Comparison of ENCODE assay signal across 7 cellular contexts in the genomic region with DNA sequence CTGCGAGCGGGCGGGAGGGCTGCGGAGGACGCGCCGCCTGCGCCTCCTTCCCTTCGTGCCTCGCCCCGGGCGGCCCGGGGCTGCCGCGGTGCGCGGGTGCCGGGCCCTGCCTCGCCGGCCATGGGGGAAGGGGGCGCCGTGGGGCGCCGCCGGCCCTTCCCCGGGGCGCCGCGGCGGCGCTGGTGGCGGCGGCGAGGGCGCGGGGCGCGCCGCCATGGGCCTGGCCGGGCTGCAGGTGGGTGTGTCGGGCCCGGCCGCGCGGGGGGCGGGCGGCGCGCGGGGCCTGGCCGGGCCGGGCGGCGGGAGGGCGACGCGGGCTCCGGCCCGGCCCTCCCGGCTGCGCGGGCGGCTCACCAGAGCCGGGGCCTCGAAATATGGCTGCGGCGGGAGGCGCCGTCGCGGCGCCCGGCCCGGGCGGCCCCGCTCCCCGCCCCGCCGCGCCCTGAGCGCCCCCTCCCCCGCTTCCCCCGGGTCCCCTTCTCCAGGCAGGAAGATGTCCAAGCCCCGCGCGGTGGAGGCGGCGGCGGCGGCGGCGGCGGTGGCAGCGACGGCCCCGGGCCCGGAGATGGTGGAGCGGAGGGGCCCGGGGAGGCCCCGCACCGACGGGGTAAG. TPM values are rescaled to one million over a fixed set of nuclear protein-coding genes. Genes with fewer than 3 reads are reported as not detected.
DNase-seq lines count a peak whose midpoint lies in the region; ATAC-seq and TF ChIP-seq lines count a peak whose summit lies in the region.

No MANE protein-coding gene starts in this region.

- ATAC-seq in GM18858 (IDR thresholded peaks at IDR 0.05; ENCODE audit: unreplicated experiment), result peak; percentile 27
- peak; percentile 10 for ATAC-seq in HG03520 (IDR thresholded peaks at IDR 0.05; ENCODE audit: unreplicated experiment)
- ATAC-seq in GM18498 (IDR thresholded peaks at IDR 0.05; ENCODE audit: unreplicated experiment), result no peak

- WGBS in sigmoid colon, 2 donors, result 1% methylated on average over 102 of the region's 102 CpGs

- H3K27ac ChIP-seq in sigmoid colon, result peak overlapping the region; percentile 82 to 95 (median 93)

- no peak for TF ChIP-seq POLR2A in sigmoid colon (IDR thresholded peaks at IDR 0.05)

- H3K9me3 ChIP-seq in sigmoid colon, result no peaks in the 10 kb centered on the region

- no peaks in the 10 kb centered on the region for H3K27me3 ChIP-seq in sigmoid colon

- peaks cover 0 to 53% (median 45%) of the 10 kb centered on the region in 4 donors for H3K4me1 ChIP-seq in sigmoid colon

- peaks cover 9 to 36% (median 17%) of the 10 kb centered on the region in 4 donors for H3K36me3 ChIP-seq in sigmoid colon

- no peak for TF ChIP-seq EP300 in sigmoid colon (IDR thresholded peaks at IDR 0.05)

- no peak for TF ChIP-seq CTCF in epithelial cell of proximal tubule (conservative IDR thresholded peaks at IDR 0.05; ENCODE audit: low read depth, low read length)
- no peak for TF ChIP-seq CTCF in sigmoid colon (IDR thresholded peaks at IDR 0.05)

- H3K4me3 ChIP-seq in epithelial cell of proximal tubule (ENCODE audit: low read depth, low read length), result peak overlapping the region; percentile 74
- peak overlapping the region; percentile 34 to 75 (median 68) for H3K4me3 ChIP-seq in sigmoid colon

- intact Hi-C loops in sigmoid colon (cut with DNase I), result loop anchor here (1.0 to 2.0 kb wide), 2 partner anchors 24 to 118 kb away; partner anchors contain the start of gene CDK2AP1

- DNase-seq in epithelial cell of proximal tubule (ENCODE audit: low read depth), result no peak
- DNase-seq in sigmoid colon, result no peak
- DNase-seq in NCI-H2107 treated with DMSO at 0.1 percent for 48 hours (lab: John Stamatoyannopoulos, UW; ENCODE audit: unreplicated experiment), result no peak
- DNase-seq in NCI-H510A treated with DMSO at 0.1 percent for 48 hours (lab: John Stamatoyannopoulos, UW), result no peak

RNA-seq across cellular contexts. Expression of gene KMT5A, which starts 5.1 kb away (rescaled TPM):
- total RNA-seq in epithelial cell of proximal tubule (48.3 and 63.9 TPM in 2 replicates), sigmoid colon (10 to 100 TPM; 20.3 to 46.0 (median 24.0) TPM)
- polyA plus RNA-seq in sigmoid colon, result 10 to 100 TPM; 23.4 to 30.3 (median 30.0) TPM

RNA-seq across cellular contexts. Expression of gene SBNO1, which starts 24.4 kb away (rescaled TPM):
- total RNA-seq in epithelial cell of proximal tubule (17.8 TPM in 2 replicates), sigmoid colon (10 to 100 TPM; 20.2 to 23.4 (median 22.2) TPM)
- 1 to 10 TPM; 3.0 to 8.8 (median 4.9) TPM for polyA plus RNA-seq in sigmoid colon

RNA-seq across cellular contexts. Expression of gene RILPL2, which starts 47.4 kb away (rescaled TPM):
- total RNA-seq in epithelial cell of proximal tubule, result 1.7 and 3.5 TPM in 2 replicates
- total RNA-seq in sigmoid colon, result 1 to 10 TPM; 4.3 to 6.4 (median 5.5) TPM
- polyA plus RNA-seq in sigmoid colon, result 1 to 10 TPM; 1.6 to 6.5 (median 6.0) TPM
